ENCODE assay signal across 8 cellular contexts in genomic region chr1:172002725-172003345, GRCh38.
DNase-seq lines count a peak whose midpoint lies in the region; ATAC-seq and TF ChIP-seq lines count a peak whose summit lies in the region.

No MANE protein-coding gene starts in this region.

- H3K23ac ChIP-seq in mesendoderm (ENCODE audit: low read length), result no peak overlapping the region

- H2AFZ ChIP-seq in OCI-LY1 (ENCODE audit: low read length), result no peak overlapping the region

- H3K4me1 ChIP-seq in OCI-LY1 (ENCODE audit: insufficient read depth, low read length, severe bottlenecking) (no peaks in the 10 kb centered on the region), mesendoderm (ENCODE audit: control insufficient read depth, low read depth, low read length) (peaks cover 1% of the 10 kb centered on the region)

- TF ChIP-seq CTCF in OCI-LY1 (IDR thresholded peaks at IDR 0.05; ENCODE audit: low read length) (peak; percentile 71), choroid plexus epithelial cell (conservative IDR thresholded peaks at IDR 0.05; ENCODE audit: low read depth, low read length) (peak; percentile 79)

- no peak overlapping the region for H3K4me3 ChIP-seq in OCI-LY1 (ENCODE audit: low read depth, low read length, poor library complexity, severe bottlenecking)
- H3K4me3 ChIP-seq in choroid plexus epithelial cell (ENCODE audit: low read depth, low read length), result no peak overlapping the region
- no peak overlapping the region for H3K4me3 ChIP-seq in mesendoderm (ENCODE audit: low read length)

- WGBS in mesendoderm (ENCODE audit: extremely low coverage, insufficient coverage, low lambda C conversion rate), result no CpG with 5 or more reads among the region's 3 CpGs

- H3K79me1 ChIP-seq in mesendoderm (ENCODE audit: low read length), result no peaks in the 10 kb centered on the region

- H2AK5ac ChIP-seq in mesendoderm (ENCODE audit: low read length), result no peak overlapping the region

- ATAC-seq in GM19351 (IDR thresholded peaks at IDR 0.05; ENCODE audit: unreplicated experiment), result peak; percentile 50
- no peak for ATAC-seq in GM19467 (IDR thresholded peaks at IDR 0.05; ENCODE audit: unreplicated experiment)
- ATAC-seq in HG02798 (IDR thresholded peaks at IDR 0.05; ENCODE audit: poor library complexity, unreplicated experiment), result no peak

- no peak overlapping the region for H3K56ac ChIP-seq in mesendoderm (ENCODE audit: low read length)

- H3K79me2 ChIP-seq in OCI-LY1 (ENCODE audit: insufficient read depth, low read length), result no peaks in the 10 kb centered on the region
- H3K79me2 ChIP-seq in mesendoderm (ENCODE audit: control insufficient read depth, insufficient read depth, low read length), result no peaks in the 10 kb centered on the region

- H3K27me3 ChIP-seq in OCI-LY1 (ENCODE audit: insufficient read depth, low read length), result no peaks in the 10 kb centered on the region
- no peaks in the 10 kb centered on the region for H3K27me3 ChIP-seq in mesendoderm (ENCODE audit: insufficient read depth, low read length, poor library complexity)

- no peaks in the 10 kb centered on the region for H4K20me1 ChIP-seq in OCI-LY1 (ENCODE audit: insufficient read depth, low read length)

- peak; percentile 16 for DNase-seq in NCI-H2196 (lab: John Stamatoyannopoulos, UW; ENCODE audit: unreplicated experiment)
- DNase-seq in NCI-H2196 treated with DMSO at 0.1 percent for 48 hours (lab: John Stamatoyannopoulos, UW; ENCODE audit: unreplicated experiment), result no peak
- peak; percentile 84 for DNase-seq in choroid plexus epithelial cell (ENCODE audit: low read depth)
- DNase-seq in mesendoderm, result peak; percentile 49

- no peaks in the 10 kb centered on the region for H3F3A ChIP-seq in OCI-LY1 (ENCODE audit: insufficient read depth, low read length)

- H3K18ac ChIP-seq in mesendoderm (ENCODE audit: low read length), result no peak overlapping the region

- H3K27ac ChIP-seq in OCI-LY1 (ENCODE audit: low read depth, low read length, poor library complexity, severe bottlenecking) (no peak overlapping the region), mesendoderm (ENCODE audit: low read depth, low read length) (no peak overlapping the region)

- H3K36me3 ChIP-seq in OCI-LY1 (ENCODE audit: insufficient read depth, low read length) (no peaks in the 10 kb centered on the region), mesendoderm (ENCODE audit: control insufficient read depth, insufficient read depth, low read length) (no peaks in the 10 kb centered on the region)

- no peaks in the 10 kb centered on the region for H3K9me3 ChIP-seq in OCI-LY1 (ENCODE audit: low read length)

- H2BK5ac ChIP-seq in mesendoderm (ENCODE audit: low read length), result no peak overlapping the region

- H4K8ac ChIP-seq in mesendoderm (ENCODE audit: low read depth, low read length), result no peak overlapping the region

- H2BK120ac ChIP-seq in mesendoderm (ENCODE audit: low read depth, low read length), result no peak overlapping the region

- no peak overlapping the region for H2BK15ac ChIP-seq in mesendoderm (replicated peaks; ENCODE audit: low read depth)

- H3K9ac ChIP-seq in OCI-LY1 (ENCODE audit: low read length) (no peak overlapping the region), mesendoderm (ENCODE audit: low read length) (no peak overlapping the region)

- no peak overlapping the region for H4K5ac ChIP-seq in mesendoderm (ENCODE audit: low read length)

- H3K9me2 ChIP-seq in OCI-LY1 (ENCODE audit: low read depth, low read length), result no peaks in the 10 kb centered on the region

- no peak overlapping the region for H3K4ac ChIP-seq in mesendoderm (ENCODE audit: low read depth, low read length)

- H3K4me2 ChIP-seq in OCI-LY1 (ENCODE audit: low read length) (no peak overlapping the region), mesendoderm (ENCODE audit: low read length) (no peak overlapping the region)
